ENCODE assay signal across 7 cellular contexts in the genomic region with DNA sequence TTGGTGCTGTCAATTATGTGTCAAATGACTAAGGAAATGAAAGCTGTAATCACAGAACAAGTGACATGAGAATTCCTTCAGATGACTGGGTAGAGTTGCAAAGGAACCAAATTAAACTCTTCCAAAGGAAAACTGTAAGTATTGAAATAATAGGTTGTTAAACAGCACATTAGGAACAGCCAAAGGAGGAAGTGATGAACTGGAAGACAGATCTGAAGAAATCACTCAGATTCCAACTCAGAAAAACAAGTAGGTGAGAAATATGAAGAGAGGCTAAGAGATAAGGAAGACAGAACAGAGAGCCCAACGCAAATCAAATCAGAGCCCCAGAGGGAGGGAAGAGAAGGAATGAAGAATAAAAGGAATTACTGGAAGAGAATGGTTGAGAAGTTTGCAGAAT.
"Had no signal": no experiment of that assay in that cellular context is flagged by ENCODE, and none has a peak within 500 bp of the region (broad histone marks: within the 10 kb centered on the region; RNA-seq: fewer than 3 reads in every experiment).

No MANE protein-coding gene starts in this region.

- H3K27ac Mint-ChIP-seq: HFFc6 had no signal

- ATAC-seq: HCT116 had no signal

- H3K4me3 Mint-ChIP-seq: HFFc6 had no signal

- H3K9me3 ChIP-seq: HAP-1 had no signal

- H3K4me1 ChIP-seq: HAP-1 had no signal

- FAIRE-seq: HTR-8/SVneo had no signal

- H3K4me3 ChIP-seq: HAP-1 had no signal

- DNase-seq: GOT3, HFFc6, IMR-90, KBM-7 had no signal
